34 cellular contexts compared by ENCODE assay signal in genomic region chr19:4749870-4750269, GRCh38. TPM values are rescaled to one million over a fixed set of nuclear protein-coding genes. Genes with fewer than 3 reads are reported as not detected.
DNase-seq lines count a peak whose midpoint lies in the region; TF ChIP-seq lines count a peak whose summit lies in the region.
"Had no signal": no experiment of that assay in that cellular context is flagged by ENCODE, and none has a peak within 500 bp of the region (broad histone marks: within the 10 kb centered on the region; RNA-seq: fewer than 3 reads in every experiment).

No MANE protein-coding gene starts in this region.

- H2AFZ ChIP-seq in GM23248, result no peak overlapping the region
- H2AFZ ChIP-seq: hepatocyte had no signal

- H3K27ac ChIP-seq in SJCRH30 (peak overlapping the region; percentile 54), GM23248 (no peak overlapping the region), testis (no peak overlapping the region)
- H3K27ac ChIP-seq: gastrocnemius medialis, hepatocyte, KMS-11, Peyer's patch, upper lobe of right lung, VCaP had no signal

- no peaks in the 10 kb centered on the region for H3K27me3 ChIP-seq in SJCRH30
- no peaks in the 10 kb centered on the region; the same call in 1 of the 2 replicates for H3K27me3 ChIP-seq in GM23248 (replicated peaks; ENCODE audit: insufficient read depth)
- H3K27me3 ChIP-seq in testis, result no peaks in the 10 kb centered on the region
- H3K27me3 ChIP-seq: hepatocyte, MG63, Peyer's patch, upper lobe of right lung had no signal

- H3K9me2 ChIP-seq in GM23248 (ENCODE audit: insufficient read depth), result no peaks in the 10 kb centered on the region

- H3K4me1 ChIP-seq in SJCRH30, result peaks cover 43% of the 10 kb centered on the region
- H3K4me1 ChIP-seq in GM23248 (ENCODE audit: insufficient read depth), result peaks cover 5% of the 10 kb centered on the region; the same call in 1 of the 2 replicates
- peaks cover 14% of the 10 kb centered on the region for H3K4me1 ChIP-seq in testis
- H3K4me1 ChIP-seq: Peyer's patch, upper lobe of right lung had no signal

- intact Hi-C loops in head of caudate nucleus (cut with DNase I), result no loop called here
- intact Hi-C loops in testis (cut with DNase I; ENCODE audit: low total_unique reads), result no loop called here

- 52 to 53% methylated on average over 14 of the region's 14 CpGs for WGBS in GM23248 (ENCODE audit: low coverage in 1 of 2, low lambda C conversion rate in 2 of 2, missing lambda C conversion rate in 2 of 2), 2 experiments
- 74 to 76% methylated on average over 13 to 14 of the region's 14 CpGs for whole genome bisulfite sequencing in testis, 2 donors

- no peak for TF ChIP-seq CTCF in testis (IDR thresholded peaks at IDR 0.05)

- H3K79me2 ChIP-seq in GM23248 (ENCODE audit: insufficient read depth), result no peaks in the 10 kb centered on the region
- H3K79me2 ChIP-seq: hepatocyte had no signal

- no peak for TF ChIP-seq POLR2A in testis (IDR thresholded peaks at IDR 0.05)

- H3K9me3 ChIP-seq in SJCRH30 (replicated peaks) (no peaks in the 10 kb centered on the region), GM23248 (ENCODE audit: low read depth) (no peaks in the 10 kb centered on the region), testis (no peaks in the 10 kb centered on the region)
- H3K9me3 ChIP-seq: gastrocnemius medialis, MG63, mucosa of descending colon, Peyer's patch, upper lobe of right lung had no signal

- no peaks in the 10 kb centered on the region for H4K20me1 ChIP-seq in GM23248 (ENCODE audit: insufficient read depth)

- no peak overlapping the region for H3K9ac ChIP-seq in GM23248
- H3K9ac ChIP-seq: KMS-11 had no signal

- no peaks in the 10 kb centered on the region for H3K36me3 ChIP-seq in SJCRH30
- H3K36me3 ChIP-seq in GM23248 (ENCODE audit: low read depth), result no peaks in the 10 kb centered on the region
- H3K36me3 ChIP-seq in testis (ENCODE audit: low read depth, missing control alignments), result no peaks in the 10 kb centered on the region
- H3K36me3 ChIP-seq: gastrocnemius medialis, MG63, Peyer's patch, upper lobe of right lung had no signal

- peak; percentile 21 for DNase-seq in stimulated activated CD4-positive, alpha-beta T cell treated with anti-CD3 and anti-CD28 coated beads, Interleukin-15, amount 100 ng/mL, for 24 hours
- no peak for DNase-seq in stimulated activated CD4-positive, alpha-beta T cell treated with anti-CD3 and anti-CD28 coated beads, Interleukin-4, amount 100 ng/mL, for 1 hour
- peak; percentile 43 to 67 for DNase-seq in SJCRH30
- DNase-seq in head of caudate nucleus, result peak; percentile 24 to 87 (median 68)
- DNase-seq in stimulated activated CD8-positive, alpha-beta memory T cell treated with anti-CD3 and anti-CD28 coated beads, Interleukin-4, amount 100 ng/mL, for 48 hours, result peak; percentile 26
- no peak for DNase-seq in GM23248
- no peak for DNase-seq in testis
- no peak for DNase-seq in NK-92 (lab: John Stamatoyannopoulos, UW; ENCODE audit: unreplicated experiment)
- DNase-seq: activated CD4-positive, alpha-beta T cell treated with anti-CD3 and anti-CD28 coated beads, Interleukin-2, amount 10 ng/mL, durations not matched to agents 24 days and 14 days; activated naive CD4-positive, alpha-beta T cell treated with anti-CD3 and anti-CD28 coated beads for 36 hours; amniotic stem cell; C1 segment of cervical spinal cord; DMS53; effector CD4-positive, alpha-beta T cell; gastrocnemius medialis; H9; left colon; mammary epithelial cell; MG63; mucosa of descending colon; NCI-H2081; NCI-H446; NCI-H774; nephron progenitor cell; Peyer's patch; right cardiac atrium; SHP77 treated with DMSO at 0.1 percent for 48 hours; SW 1271; T-helper 9 cell; upper lobe of right lung had no signal

- H3K4me3 ChIP-seq in SJCRH30 (no peak overlapping the region), GM23248 (no peak overlapping the region), testis (no peak overlapping the region)
- H3K4me3 ChIP-seq: gastrocnemius medialis, hepatocyte, MG63, mucosa of descending colon, Peyer's patch, smooth muscle cell, upper lobe of right lung had no signal

- H3K4me2 ChIP-seq in GM23248 (ENCODE audit: unreplicated experiment), result no peak overlapping the region
- H3K4me2 ChIP-seq: hepatocyte, KMS-11, smooth muscle cell had no signal

- H3F3A ChIP-seq in GM23248 (ENCODE audit: insufficient read depth), result peaks cover 4% of the 10 kb centered on the region; the same call in 1 of the 2 replicates

- in situ Hi-C loops in GM23248 (cut with MboI), result no loop called here

RNA-seq across cellular contexts. Expression of gene DPP9, which starts 26.2 kb away (rescaled TPM):
- 53.4 and 62.8 TPM in 2 replicates for total RNA-seq in SJCRH30 (2014; rRNA removed; shearing (Covaris generic))
- total RNA-seq in GM23248 (2014; rRNA removed; shearing (Covaris generic)), result 50.3 and 82.2 TPM in 2 replicates
- polyA plus RNA-seq in GM23248 (2016; fragmentation: Nextera tagmentation; extraction: Ambion mirVana), result 33.0 and 37.0 TPM in 2 replicates
- total RNA-seq in testis, result 10 to 100 TPM; 65.1 to 74.2 TPM
- polyA plus RNA-seq in testis (ENCODE audit: insufficient read depth, low read depth, low replicate concordance), result 24.6 TPM

RNA-seq across cellular contexts. Expression of gene FEM1A, which starts 41.7 kb away (rescaled TPM):
- total RNA-seq in SJCRH30 (2014; rRNA removed; shearing (Covaris generic)), result 20.0 and 20.1 TPM in 2 replicates
- total RNA-seq in GM23248 (2014; rRNA removed; shearing (Covaris generic)), result 11.0 and 11.1 TPM in 2 replicates
- polyA plus RNA-seq in GM23248 (2016; fragmentation: Nextera tagmentation; extraction: Ambion mirVana), result 1.1 and 1.3 TPM in 2 replicates
- total RNA-seq in testis, result 10 to 100 TPM; 14.3 to 15.8 TPM
- 7.5 TPM for polyA plus RNA-seq in testis (ENCODE audit: insufficient read depth, low read depth, low replicate concordance)

Comparison
In these comparisons a context has a peak if more than half of its experiments do, and no peak if none do; other contexts are left out.
1. DNase-seq: peak in stimulated activated CD4-positive, alpha-beta T cell treated with anti-CD3 and anti-CD28 coated beads, Interleukin-15, amount 100 ng/mL, for 24 hours (single experiment), SJCRH30 (2 of 2), head of caudate nucleus (42 of 42) and stimulated activated CD8-positive, alpha-beta memory T cell treated with anti-CD3 and anti-CD28 coated beads, Interleukin-4, amount 100 ng/mL, for 48 hours (single experiment); none in stimulated activated CD4-positive, alpha-beta T cell treated with anti-CD3 and anti-CD28 coated beads, Interleukin-4, amount 100 ng/mL, for 1 hour (single experiment), GM23248 (single experiment), testis (single experiment) and NK-92 (single experiment).